ENCODE assay signal across 1 cellular context in genomic region chr6:158914923-158915322, GRCh38.
TF ChIP-seq lines count a peak whose summit lies in the region.

No MANE protein-coding gene starts in this region.

TF ChIP-seq in IMR-90, 13 proteins besides CTCF, POLR2A, EP300 and RAD21 (continued from another document):
- no peak for TF ChIP-seq ELK1 (IDR thresholded peaks at IDR 0.05; ENCODE audit: borderline replicate concordance, low read depth, low read length)
- TF ChIP-seq FOS (IDR thresholded peaks at IDR 0.05; ENCODE audit: low read depth, low read length), result no peak
- no peak for TF ChIP-seq BHLHE40 (IDR thresholded peaks at IDR 0.05; ENCODE audit: low read depth, low read length)
